Comparison of ENCODE assay signal across 8 cellular contexts in the genomic region with DNA sequence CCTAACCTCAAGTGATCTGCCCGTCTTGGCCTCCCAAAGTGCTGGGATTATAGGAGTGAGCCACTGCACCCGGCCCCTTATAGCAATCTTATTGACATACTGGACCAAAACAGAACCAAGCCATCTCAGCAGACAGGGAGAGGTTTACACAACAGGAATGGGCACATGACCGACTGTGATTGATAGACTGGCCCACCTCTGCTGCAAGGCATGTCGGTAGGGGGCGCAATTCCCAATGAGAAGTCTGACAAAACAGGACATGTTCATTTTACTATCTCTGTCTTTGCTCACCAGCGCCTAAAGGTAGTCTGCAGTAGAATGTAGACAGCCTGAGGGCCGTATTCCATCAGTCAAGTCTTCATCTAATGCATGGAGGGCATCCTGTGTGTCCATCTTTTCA. TPM values are rescaled to one million over a fixed set of nuclear protein-coding genes. Genes with fewer than 3 reads are reported as not detected.
DNase-seq lines count a peak whose midpoint lies in the region; ATAC-seq and TF ChIP-seq lines count a peak whose summit lies in the region.

No MANE protein-coding gene starts in this region.

- H3K27me3 ChIP-seq in BE2C: peaks cover 20% of the 10 kb centered on the region

- H3K4me3 Mint-ChIP-seq in mesothelial cell of epicardium: no peak overlapping the region

- no peak overlapping the region for H3K27ac Mint-ChIP-seq in mesothelial cell of epicardium

- ATAC-seq in GM19328 (IDR thresholded peaks at IDR 0.05; ENCODE audit: unreplicated experiment) (peak; percentile 31), GM18907 (IDR thresholded peaks at IDR 0.05; ENCODE audit: unreplicated experiment) (no peak)

- DNase-seq in BE2C: peak; percentile 47
- DNase-seq in NCI-H460 (ENCODE audit: extremely low read depth, low read depth): peak; percentile 11
- DNase-seq in activated effector memory CD4-positive, alpha-beta T cell treated with Interleukin-2 at 50 U/mL for 16 hours: peak; percentile 18
- no peak for DNase-seq in mesothelial cell of epicardium (ENCODE audit: low spot score in 2 of 2, unreplicated experiment in 2 of 2)
- no peak for DNase-seq in GM19238 (ENCODE audit: insufficient read length, low spot score)
- no peak for DNase-seq in GM03348 (ENCODE audit: low spot score)

- peaks cover 13% of the 10 kb centered on the region for H3K4me1 Mint-ChIP-seq in mesothelial cell of epicardium

- H3K36me3 Mint-ChIP-seq in mesothelial cell of epicardium: peaks cover 6% of the 10 kb centered on the region

- peaks cover 12% of the 10 kb centered on the region for H3K9me3 Mint-ChIP-seq in mesothelial cell of epicardium

- no peaks in the 10 kb centered on the region for H3K9me3 ChIP-seq in BE2C

- peaks cover 4% of the 10 kb centered on the region for H3K27me3 Mint-ChIP-seq in mesothelial cell of epicardium (ENCODE audit: low read depth)

- no peak overlapping the region for H3K4me3 ChIP-seq in BE2C (ENCODE audit: low read depth, low read length)

- TF ChIP-seq CTCF in BE2C (IDR thresholded peaks at IDR 0.05; ENCODE audit: low read depth, low read length) (peak; percentile 43), mesothelial cell of epicardium (IDR thresholded peaks at IDR 0.05; ENCODE audit: unreplicated experiment) (peak; percentile 48)

- H3K4me1 ChIP-seq in BE2C: no peaks in the 10 kb centered on the region

- no peaks in the 10 kb centered on the region for H3K36me3 ChIP-seq in BE2C

RNA-seq across cellular contexts. Expression of a gene that starts 2.0 kb away (rescaled TPM):
- not detected for polyA plus RNA-seq in BE2C (2012; ENCODE audit: insufficient read depth, insufficient read length, low read depth)
- 0.20 and 0.38 TPM in 2 replicates for total RNA-seq in NCI-H460 (2014; rRNA removed; shearing (Covaris generic))
- 0.47 and 1.5 TPM in 2 replicates for polyA plus RNA-seq in NCI-H460 (2014; cell fraction: nucleus; rRNA removed)
- 27.2 to 30.6 TPM (median 28.8 TPM) in 3 replicates for total RNA-seq in mesothelial cell of epicardium

Comparison
In these comparisons a context has a peak if more than half of its experiments do, and no peak if none do; other contexts are left out.
1. DNase-seq: peak in BE2C (single experiment), NCI-H460 (single experiment) and activated effector memory CD4-positive, alpha-beta T cell treated with Interleukin-2 at 50 U/mL for 16 hours (single experiment); none in mesothelial cell of epicardium (0 of 2), GM19238 (single experiment) and GM03348 (single experiment).
2. RNA of a gene that starts 2.0 kb away (total RNA-seq): 27.2 to 30.6 TPM in mesothelial cell of epicardium; 0.20 to 0.38 TPM in NCI-H460; every median in the first group is over 10 times any median in the second.